Comparison of ENCODE assay signal across 8 cellular contexts in the genomic region with DNA sequence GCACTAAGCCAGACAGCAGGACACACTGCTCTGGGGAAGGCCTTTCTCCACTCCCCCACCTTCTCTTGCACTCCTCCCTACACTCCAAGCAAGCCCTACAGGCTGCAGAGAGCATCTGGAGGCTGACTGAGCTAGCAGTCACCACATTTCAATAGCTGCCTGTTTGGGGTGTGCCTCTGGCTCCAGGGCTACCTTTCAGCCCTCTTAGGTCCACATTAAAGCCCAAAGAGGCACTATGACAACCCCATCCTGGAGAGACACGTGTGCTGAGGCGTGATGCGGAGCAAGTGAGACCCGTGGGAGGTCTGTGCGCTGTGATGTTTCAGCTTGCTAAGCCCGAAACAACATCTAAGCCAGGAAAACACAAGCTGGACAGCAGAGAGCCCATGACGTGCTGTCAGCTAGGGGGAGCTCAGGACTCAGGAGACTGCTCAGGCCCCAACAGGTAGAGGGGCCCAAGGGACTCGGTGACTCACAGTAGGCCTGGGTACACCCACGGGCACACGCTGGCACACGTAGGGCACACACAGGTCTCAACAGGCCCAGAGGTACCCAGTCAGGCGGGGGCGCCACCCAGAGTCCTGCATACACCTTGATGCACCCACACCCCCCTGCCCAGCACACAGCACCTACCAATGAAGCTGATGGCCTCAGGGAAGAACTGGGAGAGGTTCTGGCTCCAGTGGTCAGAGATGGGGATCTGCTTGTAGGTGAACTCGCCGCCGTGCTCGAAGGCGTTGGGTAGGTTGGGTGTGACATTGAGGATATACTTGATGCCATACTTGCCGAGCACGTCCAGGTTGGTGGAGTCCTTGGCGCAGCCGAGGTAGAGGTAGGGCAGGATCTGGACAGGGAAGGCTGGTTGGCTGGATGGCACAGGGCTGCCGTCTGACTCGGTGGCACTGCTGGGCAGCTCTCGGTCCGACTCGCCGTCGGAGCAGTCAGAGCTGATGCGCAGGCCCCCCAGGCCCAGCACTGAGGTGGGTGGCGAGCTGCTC. TPM values are rescaled to one million over a fixed set of nuclear protein-coding genes. Genes with fewer than 3 reads are reported as not detected.
DNase-seq lines count a peak whose midpoint lies in the region; ATAC-seq and TF ChIP-seq lines count a peak whose summit lies in the region.

No MANE protein-coding gene starts in this region.

- ATAC-seq in Panc1, result no peak
- no peak for ATAC-seq in HG02973 (IDR thresholded peaks at IDR 0.05; ENCODE audit: unreplicated experiment)
- ATAC-seq in HG03457 (IDR thresholded peaks at IDR 0.05; ENCODE audit: unreplicated experiment), result no peak

- H3K36me3 ChIP-seq in Panc1 (ENCODE audit: control insufficient read depth, insufficient read depth, low read length) (no peaks in the 10 kb centered on the region; the same call in 1 of the 2 replicates), liver (ENCODE audit: control insufficient read depth in 4 of 4, insufficient read depth in 3 of 4, low read depth in 1 of 4, low read length in 3 of 4) (peaks cover 5 to 18% (median 10%) of the 10 kb centered on the region in 4 donors)

- in situ Hi-C loops in Panc1 (cut with HindIII; ENCODE audit: low pct_unique_long_range_greater_than_20kb, low sequenced_read_pairs), result no loop called here
- in situ Hi-C loops in astrocyte of the spinal cord (cut with HindIII; ENCODE audit: low sequenced_read_pairs), result no loop called here

- WGBS in liver, result 84% methylated on average over 31 of the region's 31 CpGs

- H3K4me1 ChIP-seq in Panc1 (ENCODE audit: control insufficient read depth, insufficient read depth, low read length), result peaks cover 11% of the 10 kb centered on the region
- H3K4me1 ChIP-seq in liver (ENCODE audit: control insufficient read depth in 4 of 4, insufficient read depth in 4 of 4, low read length in 3 of 4), result peaks cover 7 to 49% (median 36%) of the 10 kb centered on the region in 4 donors

- no TSS peak for BruUV-seq in Panc1 (replicated peaks; lab: Mats Ljungman, UMichigan)

- H3K4me3 ChIP-seq in Panc1 (ENCODE audit: low read depth in 2 of 2, low read length in 2 of 2), result no peak overlapping the region; a peak in 1 of 4 replicates
- peak overlapping the region; percentile 28 for H3K4me3 ChIP-seq in astrocyte of the spinal cord (ENCODE audit: low read depth, low read length)
- no peak overlapping the region for H3K4me3 ChIP-seq in liver (ENCODE audit: low read depth in 1 of 3, low read length in 3 of 3)

- H3K27me3 ChIP-seq in Panc1 (ENCODE audit: control insufficient read depth, insufficient read depth, low read length) (no peaks in the 10 kb centered on the region), liver (ENCODE audit: control insufficient read depth in 4 of 4, insufficient read depth in 4 of 4, low read length in 3 of 4) (no peaks in the 10 kb centered on the region)

- DNase-seq in EH (ENCODE audit: low read depth) (peak; percentile 60), Panc1 (ENCODE audit: low read depth, low spot score) (no peak), astrocyte of the spinal cord (ENCODE audit: low read depth, low spot score) (no peak), HPDE6-E6E7 (ENCODE audit: extremely low spot score) (no peak)
- DNase-seq in stimulated activated CD8-positive, alpha-beta memory T cell treated with anti-CD3 and anti-CD28 coated beads, Interleukin-12 subunit alpha, Interleukin-12 subunit beta, amount 100 ng/mL, for 4 hours (ENCODE audit: low read depth), result peak; percentile 27

- CTCF ChIA-PET in Panc1 (lab: Charles Lee), result interaction anchor here (0.6 to 2.0 kb wide), 4 partner anchors 49 to 166 kb away, joined by 3 to 7 read pairs (median 6); no protein-coding TSS in a partner anchor

- TF ChIP-seq RAD21 in liver (IDR thresholded peaks at IDR 0.05), result peak; percentile 9 to 41

- H3K9me3 ChIP-seq in Panc1 (ENCODE audit: control insufficient read depth, insufficient read depth, low read depth, low read length) (no peaks in the 10 kb centered on the region), liver (ENCODE audit: control insufficient read depth in 4 of 4, low read length in 3 of 4) (no peaks in the 10 kb centered on the region)

- H3K27ac ChIP-seq in Panc1 (ENCODE audit: low read length) (no peak overlapping the region), liver (ENCODE audit: low read depth in 1 of 2, low read length in 2 of 2) (peak overlapping the region; percentile 65 to 78)

- intact Hi-C loops in Panc1 (cut with micrococcal nuclease; ENCODE audit: unreplicated experiment), result loop anchor here (10.0 kb wide), 2 partner anchors 49 to 71 kb away; no protein-coding TSS in a partner anchor

- POLR2A ChIA-PET in Panc1 (lab: Charles Lee), result interaction anchor here (0.6 kb wide), 1 partner anchor 59 kb away, joined by 4 read pairs; no protein-coding TSS in a partner anchor

- no peak overlapping the region for H3K9ac ChIP-seq in liver (ENCODE audit: low read depth in 1 of 2, low read length in 2 of 2)

- TF ChIP-seq CTCF in Panc1 (IDR thresholded peaks at IDR 0.05) (peak; percentile 70), astrocyte of the spinal cord (IDR thresholded peaks at IDR 0.05; ENCODE audit: low read depth, low read length) (peak; percentile 46), liver (IDR thresholded peaks at IDR 0.05; ENCODE audit: low read depth, low read length, missing input control) (peak; percentile 11)

TF ChIP-seq in liver, 16 proteins besides CTCF, POLR2A, EP300 and RAD21:
- no peak for TF ChIP-seq TAF1 (conservative IDR thresholded peaks at IDR 0.05)
- no peak for TF ChIP-seq RXRA (IDR thresholded peaks at IDR 0.05)
- no peak for TF ChIP-seq NR2F2 (IDR thresholded peaks at IDR 0.05)
- TF ChIP-seq FOXA1 (IDR thresholded peaks at IDR 0.05), result no peak
- no peak for TF ChIP-seq HNF4G (IDR thresholded peaks at IDR 0.05)
- no peak for TF ChIP-seq HNF4A (conservative IDR thresholded peaks at IDR 0.05)
- TF ChIP-seq, protein P1, sequence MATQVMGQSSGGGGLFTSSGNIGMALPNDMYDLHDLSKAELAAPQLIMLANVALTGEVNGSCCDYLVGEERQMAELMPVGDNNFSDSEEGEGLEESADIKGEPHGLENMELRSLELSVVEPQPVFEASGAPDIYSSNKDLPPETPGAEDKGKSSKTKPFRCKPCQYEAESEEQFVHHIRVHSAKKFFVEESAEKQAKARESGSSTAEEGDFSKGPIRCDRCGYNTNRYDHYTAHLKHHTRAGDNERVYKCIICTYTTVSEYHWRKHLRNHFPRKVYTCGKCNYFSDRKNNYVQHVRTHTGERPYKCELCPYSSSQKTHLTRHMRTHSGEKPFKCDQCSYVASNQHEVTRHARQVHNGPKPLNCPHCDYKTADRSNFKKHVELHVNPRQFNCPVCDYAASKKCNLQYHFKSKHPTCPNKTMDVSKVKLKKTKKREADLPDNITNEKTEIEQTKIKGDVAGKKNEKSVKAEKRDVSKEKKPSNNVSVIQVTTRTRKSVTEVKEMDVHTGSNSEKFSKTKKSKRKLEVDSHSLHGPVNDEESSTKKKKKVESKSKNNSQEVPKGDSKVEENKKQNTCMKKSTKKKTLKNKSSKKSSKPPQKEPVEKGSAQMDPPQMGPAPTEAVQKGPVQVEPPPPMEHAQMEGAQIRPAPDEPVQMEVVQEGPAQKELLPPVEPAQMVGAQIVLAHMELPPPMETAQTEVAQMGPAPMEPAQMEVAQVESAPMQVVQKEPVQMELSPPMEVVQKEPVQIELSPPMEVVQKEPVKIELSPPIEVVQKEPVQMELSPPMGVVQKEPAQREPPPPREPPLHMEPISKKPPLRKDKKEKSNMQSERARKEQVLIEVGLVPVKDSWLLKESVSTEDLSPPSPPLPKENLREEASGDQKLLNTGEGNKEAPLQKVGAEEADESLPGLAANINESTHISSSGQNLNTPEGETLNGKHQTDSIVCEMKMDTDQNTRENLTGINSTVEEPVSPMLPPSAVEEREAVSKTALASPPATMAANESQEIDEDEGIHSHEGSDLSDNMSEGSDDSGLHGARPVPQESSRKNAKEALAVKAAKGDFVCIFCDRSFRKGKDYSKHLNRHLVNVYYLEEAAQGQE (IDR thresholded peaks at IDR 0.05), result peak; percentile 90

RNA-seq across cellular contexts. Expression of a gene that starts 2.8 kb away (rescaled TPM):
- total RNA-seq in Panc1 (2021; ENCODE audit: unreplicated experiment) (13.1 TPM), liver (1 to 10 TPM; 3.7 to 5.0 TPM)
- polyA plus RNA-seq in Panc1 (2012; ENCODE audit: insufficient read length), result 8.9 TPM
- polyA plus RNA-seq in liver, result 1 to 10 TPM; 1.5 to 3.7 TPM

RNA-seq across cellular contexts. Expression of a gene that starts 57.9 kb away (rescaled TPM):
- total RNA-seq in Panc1 (2021; ENCODE audit: unreplicated experiment) (696 TPM), liver (100 to 1,000 TPM; 292 to 358 TPM)
- polyA plus RNA-seq in Panc1 (2012; ENCODE audit: insufficient read length), result 1,184 TPM
- 100 to 1,000 TPM; 418 to 789 TPM for polyA plus RNA-seq in liver

Comparison
In these comparisons a context has a peak if more than half of its experiments do, and no peak if none do; other contexts are left out.
1. DNase-seq: peak in EH (single experiment) and stimulated activated CD8-positive, alpha-beta memory T cell treated with anti-CD3 and anti-CD28 coated beads, Interleukin-12 subunit alpha, Interleukin-12 subunit beta, amount 100 ng/mL, for 4 hours (single experiment); none in Panc1 (single experiment), astrocyte of the spinal cord (single experiment) and HPDE6-E6E7 (single experiment).
2. CTCF ChIP-seq: peak in every context shown above with its lines; median percentile 70 in Panc1; 46 in astrocyte of the spinal cord; 11 in liver.